In the genomic region with DNA sequence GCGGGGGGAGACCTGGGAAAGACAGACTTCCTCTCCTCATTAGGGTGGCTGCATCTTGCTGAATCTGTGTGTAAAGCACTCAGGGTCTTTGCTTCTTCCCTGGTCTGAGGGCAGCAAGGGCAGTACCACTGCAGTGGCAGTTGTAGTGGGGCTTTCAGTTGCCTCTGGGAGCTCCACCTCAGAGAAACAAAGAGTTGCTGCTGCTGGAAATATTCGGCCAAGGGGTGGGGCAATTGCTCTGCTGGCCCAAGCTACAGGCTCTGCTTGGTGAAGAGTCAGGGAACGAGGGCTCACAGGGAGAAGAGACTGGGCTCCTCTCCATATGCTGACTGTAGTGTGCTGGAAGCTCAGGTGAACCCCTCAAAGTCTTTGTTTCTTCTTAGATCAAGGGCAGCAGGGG, we compare ENCODE assay signal across 17 cellular contexts. TPM values are rescaled to one million over a fixed set of nuclear protein-coding genes. Genes with fewer than 3 reads are reported as not detected.
DNase-seq lines count a peak whose midpoint lies in the region; ATAC-seq and TF ChIP-seq lines count a peak whose summit lies in the region.
"Had no signal": no experiment of that assay in that cellular context is flagged by ENCODE, and none has a peak within 500 bp of the region (broad histone marks: within the 10 kb centered on the region; RNA-seq: fewer than 3 reads in every experiment).

No MANE protein-coding gene starts in this region.

- H3K4me2 ChIP-seq in neural progenitor cell, result no peak overlapping the region
- H3K4me2 ChIP-seq: A549 had no signal

- H3K27me3 ChIP-seq in endodermal cell (ENCODE audit: control insufficient read depth, insufficient read depth, low read length, poor library complexity, severe bottlenecking) (no peaks in the 10 kb centered on the region), neural progenitor cell (no peaks in the 10 kb centered on the region)

- no peak overlapping the region for H3K4me3 ChIP-seq in endodermal cell (ENCODE audit: low read length)
- no peak overlapping the region for H3K4me3 ChIP-seq in neural progenitor cell
- H3K4me3 ChIP-seq: A549, GM23248 had no signal

- peaks cover 15% of the 10 kb centered on the region for H3K9me3 Mint-ChIP-seq in activated naive CD4-positive, alpha-beta T cell treated with anti-CD3 and anti-CD28 coated beads, Interleukin-2, amount 50 U/mL, for 24 hours
- H3K9me3 Mint-ChIP-seq in endodermal cell (peaks cover 24% of the 10 kb centered on the region), neural progenitor cell (peaks cover 9% of the 10 kb centered on the region)

- peak overlapping the region; percentile 68 for H2AFZ ChIP-seq in neural progenitor cell (replicated peaks)
- H2AFZ ChIP-seq: GM23248 had no signal

- H3K27ac ChIP-seq in endodermal cell (ENCODE audit: low read depth, low read length) (no peak overlapping the region), neural progenitor cell (no peak overlapping the region)
- H3K27ac ChIP-seq: 22Rv1, A549, C4-2B, GM23248 had no signal

- DNase-seq in activated naive CD4-positive, alpha-beta T cell treated with Interleukin-2 at 50 U/mL for 16 hours, result no peak
- DNase-seq in endodermal cell (peak; percentile 54), neural progenitor cell (ENCODE audit: low spot score) (no peak), NCI-H69 (lab: John Stamatoyannopoulos, UW) (no peak), NCI-H82 treated with DMSO at 0.1 percent for 48 hours (lab: John Stamatoyannopoulos, UW; ENCODE audit: unreplicated experiment) (no peak)
- DNase-seq: AML-193; Caco-2; CD4-positive, alpha-beta T cell; GDM1; GM23248; HCEC 1CT had no signal

- no peaks in the 10 kb centered on the region for H3K4me1 Mint-ChIP-seq in activated naive CD4-positive, alpha-beta T cell treated with anti-CD3 and anti-CD28 coated beads, Interleukin-2, amount 50 U/mL, for 24 hours
- H3K4me1 Mint-ChIP-seq in endodermal cell (no peaks in the 10 kb centered on the region), neural progenitor cell (no peaks in the 10 kb centered on the region)

- H3K4me3 Mint-ChIP-seq in activated naive CD4-positive, alpha-beta T cell treated with anti-CD3 and anti-CD28 coated beads, Interleukin-2, amount 50 U/mL, for 24 hours, result no peak overlapping the region
- H3K4me3 Mint-ChIP-seq in endodermal cell (no peak overlapping the region), neural progenitor cell (no peak overlapping the region)
- H3K4me3 Mint-ChIP-seq: CD4-positive, alpha-beta T cell; IgD-negative memory B cell had no signal

- H3K27me3 Mint-ChIP-seq in activated naive CD4-positive, alpha-beta T cell treated with anti-CD3 and anti-CD28 coated beads, Interleukin-2, amount 50 U/mL, for 24 hours, result no peaks in the 10 kb centered on the region
- H3K27me3 Mint-ChIP-seq in endodermal cell (ENCODE audit: insufficient read depth), result peaks cover 2% of the 10 kb centered on the region
- no peaks in the 10 kb centered on the region for H3K27me3 Mint-ChIP-seq in neural progenitor cell (ENCODE audit: insufficient read depth, low read depth)
- H3K27me3 Mint-ChIP-seq: CD4-positive, alpha-beta T cell; IgD-negative memory B cell had no signal

- H3F3A ChIP-seq in neural progenitor cell (ENCODE audit: low read depth), result no peaks in the 10 kb centered on the region

- no peaks in the 10 kb centered on the region for H3K36me3 ChIP-seq in endodermal cell (ENCODE audit: control insufficient read depth, insufficient read depth, low read length)
- no peaks in the 10 kb centered on the region for H3K36me3 ChIP-seq in neural progenitor cell

- ATAC-seq in HG03521 (IDR thresholded peaks at IDR 0.05; ENCODE audit: unreplicated experiment), result no peak
- ATAC-seq: A549 had no signal

- H3K4me1 ChIP-seq in endodermal cell (ENCODE audit: control insufficient read depth, insufficient read depth, low read length), result no peaks in the 10 kb centered on the region
- H3K4me1 ChIP-seq in neural progenitor cell, result no peaks in the 10 kb centered on the region
- H3K4me1 ChIP-seq: A549, Caco-2 had no signal

- TF ChIP-seq CTCF in endodermal cell (conservative IDR thresholded peaks at IDR 0.05), result no peak
- no peak for TF ChIP-seq CTCF in neural progenitor cell (IDR thresholded peaks at IDR 0.05)

- H3K9ac ChIP-seq in endodermal cell (ENCODE audit: extremely low read depth, low read length, poor library complexity, severe bottlenecking) (no peak overlapping the region), neural progenitor cell (no peak overlapping the region)
- H3K9ac ChIP-seq: GM23248 had no signal

- H3K79me2 ChIP-seq in neural progenitor cell (ENCODE audit: low read depth), result no peaks in the 10 kb centered on the region

- no peaks in the 10 kb centered on the region for H3K36me3 Mint-ChIP-seq in activated naive CD4-positive, alpha-beta T cell treated with anti-CD3 and anti-CD28 coated beads, Interleukin-2, amount 50 U/mL, for 24 hours
- H3K36me3 Mint-ChIP-seq in endodermal cell (ENCODE audit: low read depth) (peaks cover 4% of the 10 kb centered on the region), neural progenitor cell (no peaks in the 10 kb centered on the region)
- H3K36me3 Mint-ChIP-seq: IgD-negative memory B cell had no signal

- H3K27ac Mint-ChIP-seq in activated naive CD4-positive, alpha-beta T cell treated with anti-CD3 and anti-CD28 coated beads, Interleukin-2, amount 50 U/mL, for 24 hours, result peak overlapping the region; percentile 14
- no peak overlapping the region for H3K27ac Mint-ChIP-seq in endodermal cell
- H3K27ac Mint-ChIP-seq in neural progenitor cell, result no peak overlapping the region
- H3K27ac Mint-ChIP-seq: CD4-positive, alpha-beta T cell; IgD-negative memory B cell had no signal

- peaks cover 12% of the 10 kb centered on the region for H3K9me3 ChIP-seq in endodermal cell (ENCODE audit: control insufficient read depth, low read length)
- H3K9me3 ChIP-seq in neural progenitor cell (ENCODE audit: low read depth), result no peaks in the 10 kb centered on the region
- H3K9me3 ChIP-seq: A549, Caco-2 had no signal

- WGBS in endodermal cell (ENCODE audit: insufficient coverage in 1 of 2, insufficient read length in 1 of 2), 2 experiments, result 80 to 87% methylated on average over 1 to 3 of the region's 3 CpGs

- H4K20me1 ChIP-seq in neural progenitor cell (ENCODE audit: low read depth), result no peaks in the 10 kb centered on the region

RNA-seq across cellular contexts. Expression of a gene that starts 52.5 kb away (rescaled TPM):
- total RNA-seq in endodermal cell (1 to 10 TPM in 1 of 2 donors, under 1 TPM in 1; 0.66 to 1.4 TPM), neural progenitor cell (ENCODE audit: low replicate concordance) (not detected in 2 replicates)
- polyA plus RNA-seq in endodermal cell (2013, experiment 1 of 2), result 18.1 TPM
- 15.0 TPM for polyA plus RNA-seq in endodermal cell (2013, experiment 2 of 2)
- total RNA-seq: CD4-positive, alpha-beta T cell had no signal
- polyA plus RNA-seq: IgD-negative memory B cell had no signal
